Comparison of ENCODE assay signal across 19 cellular contexts in genomic region chr10:22724773-22725172, GRCh38. TPM values are rescaled to one million over a fixed set of nuclear protein-coding genes. Genes with fewer than 3 reads are reported as not detected.
DNase-seq lines count a peak whose midpoint lies in the region; ATAC-seq and TF ChIP-seq lines count a peak whose summit lies in the region.
"Had no signal": no experiment of that assay in that cellular context is flagged by ENCODE, and none has a peak within 500 bp of the region (broad histone marks: within the 10 kb centered on the region; RNA-seq: fewer than 3 reads in every experiment).

No MANE protein-coding gene starts in this region.

- H3K79me2 ChIP-seq in OCI-LY3 (ENCODE audit: low read length): no peaks in the 10 kb centered on the region

- no peaks in the 10 kb centered on the region for H3K9me3 Mint-ChIP-seq in activated CD8-positive, alpha-beta T cell treated with anti-CD3 and anti-CD28 coated beads for 36 hours
- H3K9me3 Mint-ChIP-seq in activated CD8-positive, alpha-beta T cell treated with anti-CD3 and anti-CD28 coated beads, Interleukin-2, amount 10 ng/mL, durations not matched to agents 7 days and 5 days (ENCODE audit: insufficient read depth): no peaks in the 10 kb centered on the region
- no peaks in the 10 kb centered on the region for H3K9me3 Mint-ChIP-seq in stimulated activated naive B cell treated with anti-CD40 and anti-IgM and Interleukin-4, amounts not matched to agents 10 μg/mL and 1 μg/mL and 100 μg/mL, for 72 hours
- H3K9me3 Mint-ChIP-seq: CD4-positive, CD25-positive, alpha-beta regulatory T cell; CD8-positive, alpha-beta T cell had no signal

- H3K4me1 ChIP-seq in OCI-LY3 (ENCODE audit: low read length) (peaks cover 38% of the 10 kb centered on the region), heart right ventricle (peaks cover 0 to 20% (median 0%) of the 10 kb centered on the region in 9 donors)
- H3K4me1 ChIP-seq: Caco-2 had no signal

- no peaks in the 10 kb centered on the region for H3K9me3 ChIP-seq in OCI-LY3 (ENCODE audit: insufficient read depth, low read length)
- no peaks in the 10 kb centered on the region for H3K9me3 ChIP-seq in heart right ventricle
- H3K9me3 ChIP-seq: BLaER1, Caco-2 had no signal

- H2AFZ ChIP-seq in OCI-LY3 (ENCODE audit: low read depth, low read length): no peak overlapping the region
- H2AFZ ChIP-seq: GM23248 had no signal

- H3K36me3 ChIP-seq in OCI-LY3 (replicated peaks; ENCODE audit: low read depth, low read length): no peaks in the 10 kb centered on the region
- H3K36me3 ChIP-seq in heart right ventricle: no peaks in the 10 kb centered on the region
- H3K36me3 ChIP-seq: BLaER1 had no signal

- H3K4me1 Mint-ChIP-seq in activated CD8-positive, alpha-beta T cell treated with anti-CD3 and anti-CD28 coated beads for 36 hours (ENCODE audit: low read depth): peaks cover 25% of the 10 kb centered on the region
- H3K4me1 Mint-ChIP-seq in activated CD8-positive, alpha-beta T cell treated with anti-CD3 and anti-CD28 coated beads, Interleukin-2, amount 10 ng/mL, durations not matched to agents 7 days and 5 days (ENCODE audit: low read depth): peaks cover 12% of the 10 kb centered on the region
- peaks cover 41 to 53% of the 10 kb centered on the region in 2 donors for H3K4me1 Mint-ChIP-seq in stimulated activated naive B cell treated with anti-CD40 and anti-IgM and Interleukin-4, amounts not matched to agents 10 μg/mL and 1 μg/mL and 100 μg/mL, for 72 hours

- TF ChIP-seq CTCF in activated CD8-positive, alpha-beta T cell treated with anti-CD3 and anti-CD28 coated beads for 36 hours (IDR thresholded peaks at IDR 0.05): no peak
- TF ChIP-seq CTCF in OCI-LY3 (IDR thresholded peaks at IDR 0.05; ENCODE audit: low read depth, low read length) (no peak), heart right ventricle (IDR thresholded peaks at IDR 0.05) (no peak)

- intact Hi-C loops in activated CD8-positive, alpha-beta T cell treated with anti-CD3 and anti-CD28 coated beads for 36 hours (cut with micrococcal nuclease): no loop called here
- intact Hi-C loops in heart right ventricle (cut with DNase I): no loop called here

- no peak overlapping the region for H3K4me3 ChIP-seq in OCI-LY3 (ENCODE audit: low read length)
- no peak overlapping the region for H3K4me3 ChIP-seq in heart right ventricle
- H3K4me3 ChIP-seq: BLaER1, GM23248 had no signal

- DNase-seq in activated CD8-positive, alpha-beta T cell treated with anti-CD3 and anti-CD28 coated beads for 36 hours: no peak
- no peak for DNase-seq in activated CD8-positive, alpha-beta T cell treated with anti-CD3 and anti-CD28 coated beads, Interleukin-2, amount 10 ng/mL, durations not matched to agents 7 days and 5 days
- DNase-seq in stimulated activated naive B cell treated with anti-CD40 and anti-IgM and Interleukin-4, amounts not matched to agents 10 μg/mL and 1 μg/mL and 100 μg/mL, for 72 hours: no peak
- DNase-seq in heart right ventricle: no peak
- no peak for DNase-seq in activated CD4-positive, CD25-positive, alpha-beta regulatory T cell (lab: John Stamatoyannopoulos, UW)
- DNase-seq: 8988T; Caco-2; CD4-positive, CD25-positive, alpha-beta regulatory T cell; CD8-positive, alpha-beta T cell; DMS153; DND-41; GM23248; H7; HCEC 1CT had no signal

- POLR2A ChIA-PET in activated CD8-positive, alpha-beta T cell treated with anti-CD3 and anti-CD28 coated beads for 36 hours (lab: Charles Lee): no interaction called here
- POLR2A ChIA-PET in activated CD8-positive, alpha-beta T cell treated with anti-CD3 and anti-CD28 coated beads, Interleukin-2, amount 10 ng/mL, durations not matched to agents 7 days and 5 days (lab: Charles Lee): no interaction called here

- no peaks in the 10 kb centered on the region for H3K27me3 Mint-ChIP-seq in activated CD8-positive, alpha-beta T cell treated with anti-CD3 and anti-CD28 coated beads for 36 hours
- no peaks in the 10 kb centered on the region for H3K27me3 Mint-ChIP-seq in activated CD8-positive, alpha-beta T cell treated with anti-CD3 and anti-CD28 coated beads, Interleukin-2, amount 10 ng/mL, durations not matched to agents 7 days and 5 days (ENCODE audit: low read depth)
- peaks cover 5 to 13% of the 10 kb centered on the region in 2 donors for H3K27me3 Mint-ChIP-seq in stimulated activated naive B cell treated with anti-CD40 and anti-IgM and Interleukin-4, amounts not matched to agents 10 μg/mL and 1 μg/mL and 100 μg/mL, for 72 hours

- CTCF ChIA-PET in activated CD8-positive, alpha-beta T cell treated with anti-CD3 and anti-CD28 coated beads for 36 hours (lab: Charles Lee): interaction anchor here (1.0 kb wide), 1 partner anchor 150 kb away, joined by 3 read pairs; no protein-coding TSS in a partner anchor
- CTCF ChIA-PET in activated CD8-positive, alpha-beta T cell treated with anti-CD3 and anti-CD28 coated beads, Interleukin-2, amount 10 ng/mL, durations not matched to agents 7 days and 5 days (lab: Charles Lee): interaction anchor here (0.8 kb wide), 1 partner anchor 12 kb away, joined by 3 read pairs; no protein-coding TSS in a partner anchor

- H3K9ac ChIP-seq in OCI-LY3 (ENCODE audit: low read length): no peak overlapping the region
- H3K9ac ChIP-seq: BLaER1, GM23248 had no signal

- H3K27ac ChIP-seq in OCI-LY3 (ENCODE audit: low read length) (no peak overlapping the region), heart right ventricle (no peak overlapping the region)
- H3K27ac ChIP-seq: BLaER1, C4-2B, GM23248 had no signal

- 93 to 95% methylated on average over 3 of the region's 3 CpGs for WGBS in heart right ventricle, 2 donors

- no peak overlapping the region for H3K27ac Mint-ChIP-seq in activated CD8-positive, alpha-beta T cell treated with anti-CD3 and anti-CD28 coated beads for 36 hours
- no peak overlapping the region for H3K27ac Mint-ChIP-seq in activated CD8-positive, alpha-beta T cell treated with anti-CD3 and anti-CD28 coated beads, Interleukin-2, amount 10 ng/mL, durations not matched to agents 7 days and 5 days
- peak overlapping the region; percentile 20 for H3K27ac Mint-ChIP-seq in stimulated activated naive B cell treated with anti-CD40 and anti-IgM and Interleukin-4, amounts not matched to agents 10 μg/mL and 1 μg/mL and 100 μg/mL, for 72 hours
- H3K27ac Mint-ChIP-seq: CD8-positive, alpha-beta T cell had no signal

- no peak overlapping the region for H3K4me3 Mint-ChIP-seq in activated CD8-positive, alpha-beta T cell treated with anti-CD3 and anti-CD28 coated beads for 36 hours
- no peak overlapping the region for H3K4me3 Mint-ChIP-seq in activated CD8-positive, alpha-beta T cell treated with anti-CD3 and anti-CD28 coated beads, Interleukin-2, amount 10 ng/mL, durations not matched to agents 7 days and 5 days
- H3K4me3 Mint-ChIP-seq in stimulated activated naive B cell treated with anti-CD40 and anti-IgM and Interleukin-4, amounts not matched to agents 10 μg/mL and 1 μg/mL and 100 μg/mL, for 72 hours: no peak overlapping the region
- H3K4me3 Mint-ChIP-seq: CD4-positive, CD25-positive, alpha-beta regulatory T cell; CD8-positive, alpha-beta T cell had no signal

- H3K36me3 Mint-ChIP-seq in activated CD8-positive, alpha-beta T cell treated with anti-CD3 and anti-CD28 coated beads for 36 hours (ENCODE audit: low read depth): no peaks in the 10 kb centered on the region
- H3K36me3 Mint-ChIP-seq in activated CD8-positive, alpha-beta T cell treated with anti-CD3 and anti-CD28 coated beads, Interleukin-2, amount 10 ng/mL, durations not matched to agents 7 days and 5 days (ENCODE audit: low read depth): no peaks in the 10 kb centered on the region
- H3K36me3 Mint-ChIP-seq in stimulated activated naive B cell treated with anti-CD40 and anti-IgM and Interleukin-4, amounts not matched to agents 10 μg/mL and 1 μg/mL and 100 μg/mL, for 72 hours: no peaks in the 10 kb centered on the region
- H3K36me3 Mint-ChIP-seq: CD4-positive, CD25-positive, alpha-beta regulatory T cell; CD8-positive, alpha-beta T cell had no signal

- no peaks in the 10 kb centered on the region for H4K20me1 ChIP-seq in OCI-LY3 (ENCODE audit: insufficient read depth, low read length)

- 0 out of 2 replicates have a peak overlapping the region, but pooled peaks have one; percentile 70 for H3K4me2 ChIP-seq in OCI-LY3 (ENCODE audit: low read length)
- H3K4me2 ChIP-seq: BLaER1 had no signal

- peak; percentile 65 for ATAC-seq in activated CD8-positive, alpha-beta T cell treated with anti-CD3 and anti-CD28 coated beads for 36 hours
- no peak for ATAC-seq in activated CD8-positive, alpha-beta T cell treated with anti-CD3 and anti-CD28 coated beads, Interleukin-2, amount 10 ng/mL, durations not matched to agents 7 days and 5 days
- ATAC-seq in HG02610 (IDR thresholded peaks at IDR 0.05; ENCODE audit: unreplicated experiment) (peak; percentile 29), HG03442 (IDR thresholded peaks at IDR 0.05; ENCODE audit: unreplicated experiment) (no peak), heart right ventricle (no peak)
- no peak for ATAC-seq in stimulated activated naive B cell treated with anti-CD40 and anti-IgM and Interleukin-4, amounts not matched to agents 10 μg/mL and 1 μg/mL and 100 μg/mL, for 72 hours (replicated peaks)
- ATAC-seq: CD8-positive, alpha-beta T cell had no signal

- peaks cover 43% of the 10 kb centered on the region for H3K27me3 ChIP-seq in OCI-LY3 (ENCODE audit: low read depth, low read length)
- peaks cover 0 to 4% (median 0%) of the 10 kb centered on the region in 7 donors for H3K27me3 ChIP-seq in heart right ventricle
- H3K27me3 ChIP-seq: BLaER1 had no signal

RNA-seq across cellular contexts. Expression of gene PIP4K2A, which starts 10.4 kb away (rescaled TPM):
- 100 to 1,000 TPM; 108 to 115 TPM for total RNA-seq in activated CD8-positive, alpha-beta T cell treated with anti-CD3 and anti-CD28 coated beads for 36 hours
- total RNA-seq in activated CD8-positive, alpha-beta T cell treated with anti-CD3 and anti-CD28 coated beads, Interleukin-2, amount 10 ng/mL, durations not matched to agents 7 days and 5 days: 100 to 1,000 TPM; 154 to 164 TPM
- total RNA-seq in heart right ventricle: 10 to 100 TPM in 8 of 10 donors, 1 to 10 TPM in 2; 8.8 to 29.1 (median 14.3) TPM
- 1 to 10 TPM; 6.0 to 6.4 TPM for polyA plus RNA-seq in heart right ventricle

Comparison
In these comparisons a context has a peak if more than half of its experiments do, and no peak if none do; other contexts are left out.
1. ATAC-seq: peak in activated CD8-positive, alpha-beta T cell treated with anti-CD3 and anti-CD28 coated beads for 36 hours (single experiment) and HG02610 (single experiment); none in activated CD8-positive, alpha-beta T cell treated with anti-CD3 and anti-CD28 coated beads, Interleukin-2, amount 10 ng/mL, durations not matched to agents 7 days and 5 days (single experiment), stimulated activated naive B cell treated with anti-CD40 and anti-IgM and Interleukin-4, amounts not matched to agents 10 μg/mL and 1 μg/mL and 100 μg/mL, for 72 hours (0 of 2), HG03442 (single experiment) and heart right ventricle (0 of 8).